In genomic region chr6:4693566-4693965, GRCh38 we compare ENCODE assay signal across 28 cellular contexts.
DNase-seq lines count a peak whose midpoint lies in the region; ATAC-seq and TF ChIP-seq lines count a peak whose summit lies in the region.
"Had no signal": no experiment of that assay in that cellular context is flagged by ENCODE, and none has a peak within 500 bp of the region (broad histone marks: within the 10 kb centered on the region; RNA-seq: fewer than 3 reads in every experiment).

No MANE protein-coding gene starts in this region.

- no peak overlapping the region for H4K5ac ChIP-seq in IMR-90 (ENCODE audit: low read depth, low read length)

- H3K9me3 Mint-ChIP-seq in memory B cell, result peaks cover 6% of the 10 kb centered on the region

- H3K9ac ChIP-seq in IMR-90 (ENCODE audit: low read depth, low read length), result no peak overlapping the region
- H3K9ac ChIP-seq: BLaER1 had no signal

- WGBS in IMR-90 (ENCODE audit: extremely low coverage in 2 of 2, insufficient read length in 1 of 2), 2 experiments, result no CpG with 5 or more reads among the region's 2 CpGs
- 35 to 38% methylated on average over 1 to 2 of the region's 2 CpGs for WGBS in transverse colon (ENCODE audit: low coverage in 1 of 2), 2 donors

- no peaks in the 10 kb centered on the region for H4K20me1 ChIP-seq in IMR-90 (ENCODE audit: insufficient read depth, low read length)
- H4K20me1 ChIP-seq: BLaER1 had no signal

- no TSS peak for BruUV-seq in IMR-90 (replicated peaks; lab: Mats Ljungman, UMichigan)

- no peak overlapping the region for H3K27ac Mint-ChIP-seq in memory B cell
- H3K27ac Mint-ChIP-seq: activated CD8-positive, alpha-beta T cell treated with anti-CD3 and anti-CD28 coated beads for 36 hours; activated T-helper 17 cell treated with anti-CD3 and anti-CD28 coated beads, Interleukin-2, amount 50 U/mL, for 72 hours; T-cell had no signal

- DNase-seq in IMR-90, result no peak
- DNase-seq in NAMALWA (ENCODE audit: low spot score), result peak; percentile 2
- DNase-seq in SKM-1 (lab: John Stamatoyannopoulos, UW; ENCODE audit: unreplicated experiment), result peak; percentile 49
- no peak for DNase-seq in memory B cell (ENCODE audit: low spot score in 2 of 2)
- DNase-seq in iPS-NIHi7 (ENCODE audit: extremely low spot score), result no peak
- no peak for DNase-seq in transverse colon
- DNase-seq: activated CD8-positive, alpha-beta memory T cell treated with anti-CD3 and anti-CD28 coated beads, Interleukin-2, amount 50 U/mL, for 48 hours; activated CD8-positive, alpha-beta T cell treated with anti-CD3 and anti-CD28 coated beads for 36 hours; activated naive CD4-positive, alpha-beta T cell treated with anti-CD3 and anti-CD28 coated beads, Interleukin-2, amount 50 U/mL, for 16 hours; COR-L47; foreskin fibroblast; head of caudate nucleus; kidney; midbrain; naive B cell; NCI-H187; NCI-H510A; right cardiac atrium; SJCRH30; T-cell; tibial artery had no signal

- no peaks in the 10 kb centered on the region for H3K27me3 ChIP-seq in IMR-90 (ENCODE audit: control insufficient read depth, insufficient read depth, low read length)
- H3K27me3 ChIP-seq in transverse colon, result no peaks in the 10 kb centered on the region
- H3K27me3 ChIP-seq: BLaER1, esophagus muscularis mucosa, neutrophil, SJCRH30, tibial artery had no signal

- intact Hi-C loops in IMR-90 (cut with micrococcal nuclease) (no loop called here), transverse colon (cut with DNase I; ENCODE audit: low total_unique reads) (no loop called here)

- no peaks in the 10 kb centered on the region for H3K36me3 ChIP-seq in IMR-90 (ENCODE audit: control insufficient read depth, insufficient read depth, low read length)
- H3K36me3 ChIP-seq in transverse colon, result no peaks in the 10 kb centered on the region
- H3K36me3 ChIP-seq: BLaER1, esophagus muscularis mucosa, HAP-1, neutrophil, SJCRH30, tibial artery had no signal

- H2BK15ac ChIP-seq in IMR-90 (ENCODE audit: low read depth, low read length), result no peak overlapping the region

- TF ChIP-seq RAD21 in IMR-90 (IDR thresholded peaks at IDR 0.05; ENCODE audit: low read length), result no peak

- no peak overlapping the region for H3K4me3 ChIP-seq in IMR-90 (ENCODE audit: insufficient read depth, low read depth, low read length)
- no peak overlapping the region for H3K4me3 ChIP-seq in transverse colon
- H3K4me3 ChIP-seq: BLaER1, esophagus muscularis mucosa, HAP-1, SJCRH30, smooth muscle cell, tibial artery had no signal

- H3K18ac ChIP-seq in IMR-90 (ENCODE audit: low read depth, low read length), result peak overlapping the region; percentile 44

- no peaks in the 10 kb centered on the region for H3K79me1 ChIP-seq in IMR-90 (ENCODE audit: low read depth in 1 of 2, low read length in 2 of 2)

- no peak overlapping the region for H2AFZ ChIP-seq in IMR-90 (replicated peaks; ENCODE audit: low read length, poor library complexity)

- H3K9me1 ChIP-seq in IMR-90 (ENCODE audit: insufficient read depth, low read length), result no peaks in the 10 kb centered on the region

- in situ Hi-C loops in IMR-90 (cut with MboI; ENCODE audit: low sequenced_read_pairs), result no loop called here
- in situ Hi-C loops in transverse colon (cut with MboI; ENCODE audit: low pct_ligation_motif_present in 1 of 4, low pct_unique_long_range_greater_than_20kb in 1 of 4, low sequenced_read_pairs in 3 of 4), result no loop called here

- H2BK20ac ChIP-seq in IMR-90 (ENCODE audit: low read depth, low read length), result no peak overlapping the region

- POLR2A ChIA-PET in IMR-90 (lab: Charles Lee; ENCODE audit: unreplicated experiment), result no interaction called here

- no peak overlapping the region for H3K4me3 Mint-ChIP-seq in memory B cell
- H3K4me3 Mint-ChIP-seq: activated CD8-positive, alpha-beta T cell treated with anti-CD3 and anti-CD28 coated beads for 36 hours; activated T-helper 17 cell treated with anti-CD3 and anti-CD28 coated beads, Interleukin-2, amount 50 U/mL, for 72 hours; T-cell had no signal

- H3K14ac ChIP-seq in IMR-90 (replicated peaks; ENCODE audit: low read depth, low read length), result no peak overlapping the region

- H3K4me1 Mint-ChIP-seq in memory B cell, result peaks cover 4% of the 10 kb centered on the region
- H3K4me1 Mint-ChIP-seq: activated T-helper 17 cell treated with anti-CD3 and anti-CD28 coated beads, Interleukin-2, amount 50 U/mL, for 72 hours; T-cell had no signal

- H3K4me2 ChIP-seq in IMR-90 (ENCODE audit: low read depth, low read length), result peak overlapping the region; percentile 63; the same call in 1 of the 2 replicates
- H3K4me2 ChIP-seq: BLaER1, smooth muscle cell had no signal

- H3K23ac ChIP-seq in IMR-90 (ENCODE audit: low read depth, low read length), result no peak overlapping the region

- dilution Hi-C loops in IMR-90 (cut with HindIII; ENCODE audit: low sequenced_read_pairs, unreplicated experiment), result no loop called here

- no peak overlapping the region for H4K8ac ChIP-seq in IMR-90 (ENCODE audit: low read depth in 2 of 2, low read length in 2 of 2)

- no peak for TF ChIP-seq POLR2A in IMR-90 (IDR thresholded peaks at IDR 0.05; ENCODE audit: low read depth, low read length)
- no peak for TF ChIP-seq POLR2A in transverse colon (IDR thresholded peaks at IDR 0.05)

- H3K4ac ChIP-seq in IMR-90 (ENCODE audit: low read depth, low read length), result no peak overlapping the region

- peak overlapping the region; percentile 20 for H2BK5ac ChIP-seq in IMR-90 (ENCODE audit: low read depth, low read length, poor library complexity, severe bottlenecking)

- peaks cover 15% of the 10 kb centered on the region for H3K27me3 Mint-ChIP-seq in memory B cell

- TF ChIP-seq CTCF in IMR-90 (conservative IDR thresholded peaks at IDR 0.05; ENCODE audit: low read depth, low read length) (no peak), transverse colon (IDR thresholded peaks at IDR 0.05) (no peak)

- TF ChIP-seq EP300 in transverse colon (IDR thresholded peaks at IDR 0.05; ENCODE audit: low read depth), result no peak

- no peak overlapping the region for H2AK9ac ChIP-seq in IMR-90 (replicated peaks; ENCODE audit: low read depth, low read length, poor library complexity)

- no peak overlapping the region for H4K91ac ChIP-seq in IMR-90 (ENCODE audit: insufficient read depth, low read depth, low read length)

- CTCF ChIA-PET in IMR-90 (lab: Yijun Ruan, JAX), result interaction anchor here (0.6 to 0.9 kb wide), 2 partner anchors 16 to 23 kb away, joined by 3 read pairs; no protein-coding TSS in a partner anchor

- 0 out of 2 replicates have a peak overlapping the region, but pooled peaks have one; percentile 17 for H2BK120ac ChIP-seq in IMR-90 (ENCODE audit: low read depth, low read length)

- H3K9me3 ChIP-seq in IMR-90 (ENCODE audit: control insufficient read depth, insufficient read depth, low read length) (no peaks in the 10 kb centered on the region), transverse colon (peaks cover 2 to 4% of the 10 kb centered on the region in 2 donors)
- H3K9me3 ChIP-seq: esophagus muscularis mucosa, HAP-1, neutrophil, SJCRH30, tibial artery had no signal

- H2AK5ac ChIP-seq in IMR-90 (ENCODE audit: low read depth, low read length), result no peak overlapping the region

- no peaks in the 10 kb centered on the region for H3K36me3 Mint-ChIP-seq in memory B cell
- H3K36me3 Mint-ChIP-seq: T-cell had no signal

- ATAC-seq in IMR-90 (ENCODE audit: low read depth) (no peak), memory B cell (ENCODE audit: low read depth) (peak; percentile 27), GM21423 (IDR thresholded peaks at IDR 0.05; ENCODE audit: unreplicated experiment) (no peak)
- ATAC-seq: activated CD8-positive, alpha-beta T cell treated with anti-CD3 and anti-CD28 coated beads for 36 hours; activated T-helper 17 cell treated with anti-CD3 and anti-CD28 coated beads, Interleukin-2, amount 50 U/mL, for 72 hours; right cardiac atrium; T-cell had no signal

- H3K4me1 ChIP-seq in IMR-90 (ENCODE audit: control insufficient read depth, insufficient read depth, low read length) (peaks cover 1% of the 10 kb centered on the region; the same call in 1 of the 2 replicates), transverse colon (no peaks in the 10 kb centered on the region)
- H3K4me1 ChIP-seq: BLaER1, esophagus muscularis mucosa, HAP-1, SJCRH30 had no signal

- no peak overlapping the region for H3K56ac ChIP-seq in IMR-90 (ENCODE audit: extremely low read depth, insufficient read depth, low read length)

- H3K27ac ChIP-seq in IMR-90 (ENCODE audit: insufficient read depth, low read length) (peak overlapping the region; percentile 40; the same call in 1 of the 2 replicates), transverse colon (no peak overlapping the region)
- H3K27ac ChIP-seq: BLaER1, esophagus muscularis mucosa, neutrophil, SJCRH30, tibial artery had no signal

TF ChIP-seq in IMR-90, 13 proteins besides CTCF, POLR2A, EP300 and RAD21 (continues in another document):
- no peak for TF ChIP-seq SMC3 (IDR thresholded peaks at IDR 0.05; ENCODE audit: low read depth, low read length)
- TF ChIP-seq FOS (IDR thresholded peaks at IDR 0.05; ENCODE audit: low read depth, low read length), result no peak
- no peak for TF ChIP-seq MAFK (IDR thresholded peaks at IDR 0.05; ENCODE audit: low read depth, low read length)
- TF ChIP-seq, protein P1, sequence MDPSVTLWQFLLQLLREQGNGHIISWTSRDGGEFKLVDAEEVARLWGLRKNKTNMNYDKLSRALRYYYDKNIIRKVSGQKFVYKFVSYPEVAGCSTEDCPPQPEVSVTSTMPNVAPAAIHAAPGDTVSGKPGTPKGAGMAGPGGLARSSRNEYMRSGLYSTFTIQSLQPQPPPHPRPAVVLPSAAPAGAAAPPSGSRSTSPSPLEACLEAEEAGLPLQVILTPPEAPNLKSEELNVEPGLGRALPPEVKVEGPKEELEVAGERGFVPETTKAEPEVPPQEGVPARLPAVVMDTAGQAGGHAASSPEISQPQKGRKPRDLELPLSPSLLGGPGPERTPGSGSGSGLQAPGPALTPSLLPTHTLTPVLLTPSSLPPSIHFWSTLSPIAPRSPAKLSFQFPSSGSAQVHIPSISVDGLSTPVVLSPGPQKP (IDR thresholded peaks at IDR 0.05; ENCODE audit: borderline replicate concordance, low read depth, low read length), result no peak
- TF ChIP-seq BHLHE40 (IDR thresholded peaks at IDR 0.05; ENCODE audit: low read depth, low read length), result no peak
- TF ChIP-seq MXI1 (IDR thresholded peaks at IDR 0.05; ENCODE audit: borderline replicate concordance, low read depth, low read length), result no peak
- TF ChIP-seq, protein P2, sequence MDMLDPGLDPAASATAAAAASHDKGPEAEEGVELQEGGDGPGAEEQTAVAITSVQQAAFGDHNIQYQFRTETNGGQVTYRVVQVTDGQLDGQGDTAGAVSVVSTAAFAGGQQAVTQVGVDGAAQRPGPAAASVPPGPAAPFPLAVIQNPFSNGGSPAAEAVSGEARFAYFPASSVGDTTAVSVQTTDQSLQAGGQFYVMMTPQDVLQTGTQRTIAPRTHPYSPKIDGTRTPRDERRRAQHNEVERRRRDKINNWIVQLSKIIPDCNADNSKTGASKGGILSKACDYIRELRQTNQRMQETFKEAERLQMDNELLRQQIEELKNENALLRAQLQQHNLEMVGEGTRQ (IDR thresholded peaks at IDR 0.05; ENCODE audit: low read depth, low read length), result no peak
- no peak for TF ChIP-seq CEBPB (IDR thresholded peaks at IDR 0.05; ENCODE audit: low read depth, low read length)
- no peak for TF ChIP-seq NFE2L2 (IDR thresholded peaks at IDR 0.05; ENCODE audit: low read depth, low read length)
- TF ChIP-seq RFX5 (IDR thresholded peaks at IDR 0.05; ENCODE audit: low read depth, low read length), result no peak
- no peak for TF ChIP-seq MAZ (IDR thresholded peaks at IDR 0.05; ENCODE audit: borderline replicate concordance, low read depth, low read length)

Comparison
In these comparisons a context has a peak if more than half of its experiments do, and no peak if none do; other contexts are left out.
1. DNase-seq: peak in NAMALWA (single experiment) and SKM-1 (single experiment); none in IMR-90 (single experiment), memory B cell (0 of 2), iPS-NIHi7 (single experiment) and transverse colon (single experiment).